In genomic region chr17:66711936-66712335, GRCh38 we compare ENCODE assay signal across 8 cellular contexts.
DNase-seq lines count a peak whose midpoint lies in the region; ATAC-seq, FAIRE-seq and TF ChIP-seq lines count a peak whose summit lies in the region.
"Had no signal": no experiment of that assay in that cellular context is flagged by ENCODE, and none has a peak within 500 bp of the region (broad histone marks: within the 10 kb centered on the region; RNA-seq: fewer than 3 reads in every experiment).

No MANE protein-coding gene starts in this region.

- TF ChIP-seq CTCF in mammary epithelial cell (conservative IDR thresholded peaks at IDR 0.05 in 1 of 2, IDR thresholded peaks at IDR 0.05 in 1 of 2; ENCODE audit: extremely low read depth in 1 of 2, insufficient read depth in 1 of 2, low read depth in 1 of 2, low read length in 2 of 2) (no peak), nephron progenitor cell (IDR thresholded peaks at IDR 0.05) (no peak)

- DNase-seq in GM19239 (ENCODE audit: insufficient read length, low spot score) (no peak), NCI-H69 (lab: John Stamatoyannopoulos, UW) (peak; percentile 95), mammary epithelial cell (peak; percentile 53), nephron progenitor cell (no peak), NCI-H2107 treated with DMSO at 0.1 percent for 48 hours (lab: John Stamatoyannopoulos, UW; ENCODE audit: unreplicated experiment) (no peak)
- DNase-seq: NCI-H524 treated with DMSO at 0.1 percent for 48 hours had no signal

- H4K20me1 ChIP-seq in mammary epithelial cell (ENCODE audit: insufficient read depth, low read length): no peaks in the 10 kb centered on the region

- H2AFZ ChIP-seq in mammary epithelial cell (ENCODE audit: low read depth, low read length): no peak overlapping the region

- H3K4me3 ChIP-seq in mammary epithelial cell (replicated peaks in 1 of 3; ENCODE audit: insufficient read depth in 1 of 3, low read depth in 2 of 3, low read length in 3 of 3): no peak overlapping the region

- CTCF ChIA-PET in mammary epithelial cell (lab: Charles Lee; ENCODE audit: low non-redundant PET): no interaction called here

- intact Hi-C loops in mammary epithelial cell (cut with micrococcal nuclease): no loop called here

- no peaks in the 10 kb centered on the region for H3K9me3 Mint-ChIP-seq in nephron progenitor cell

- ATAC-seq in GM19035 (IDR thresholded peaks at IDR 0.05; ENCODE audit: unreplicated experiment) (no peak), GM21447 (IDR thresholded peaks at IDR 0.05; ENCODE audit: unreplicated experiment) (no peak)

- in situ Hi-C loops in mammary epithelial cell (cut with MboI; ENCODE audit: low sequenced_read_pairs in 2 of 2): loop anchor here in 1 of 2 donors (10.0 kb wide), 1 partner anchor 193 kb away; no protein-coding TSS in a partner anchor

- peak overlapping the region; percentile 92 for H3K27ac Mint-ChIP-seq in nephron progenitor cell

- WGBS in mammary epithelial cell (ENCODE audit: low coverage, missing lambda C conversion rate): 94% methylated on average over 2 of the region's 2 CpGs

- no peaks in the 10 kb centered on the region for H3K27me3 Mint-ChIP-seq in nephron progenitor cell (ENCODE audit: low read depth, poor library complexity)

- peak; percentile 60 for FAIRE-seq in GM19239 (lab: Jason Lieb, UNC)

- no peaks in the 10 kb centered on the region for H3K27me3 ChIP-seq in mammary epithelial cell (ENCODE audit: insufficient read depth, low read length)

- H3K4me3 Mint-ChIP-seq in nephron progenitor cell: no peak overlapping the region

- H3K27ac ChIP-seq in mammary epithelial cell (ENCODE audit: insufficient read depth, low read depth, low read length): no peak overlapping the region

- H3K9ac ChIP-seq in mammary epithelial cell (ENCODE audit: insufficient read depth, low read length): no peak overlapping the region

- H3K79me2 ChIP-seq in mammary epithelial cell (ENCODE audit: insufficient read depth, low read length): no peaks in the 10 kb centered on the region

- no peak overlapping the region for H3K4me2 ChIP-seq in mammary epithelial cell (ENCODE audit: insufficient read depth, low read depth, low read length)

- BruUV-seq in mammary epithelial cell (replicated peaks; lab: Mats Ljungman, UMichigan): no TSS peak

- no peaks in the 10 kb centered on the region for H3K9me3 ChIP-seq in mammary epithelial cell (replicated peaks; ENCODE audit: insufficient read depth, low read length)

- peaks cover 67% of the 10 kb centered on the region for H3K4me1 Mint-ChIP-seq in nephron progenitor cell

- dilution Hi-C loops in mammary epithelial cell (cut with HindIII; ENCODE audit: low sequenced_read_pairs): no loop called here

- no peaks in the 10 kb centered on the region for H3K36me3 ChIP-seq in mammary epithelial cell (ENCODE audit: insufficient read depth, low read length)

- no peaks in the 10 kb centered on the region for H3K36me3 Mint-ChIP-seq in nephron progenitor cell (ENCODE audit: low read depth)

- H3K4me1 ChIP-seq in mammary epithelial cell (ENCODE audit: insufficient read depth, low read length): peaks cover 10% of the 10 kb centered on the region

Comparison
In these comparisons a context has a peak if more than half of its experiments do, and no peak if none do; other contexts are left out.
1. DNase-seq: peak in NCI-H69 (single experiment) and mammary epithelial cell (single experiment); none in GM19239 (single experiment), nephron progenitor cell (single experiment) and NCI-H2107 treated with DMSO at 0.1 percent for 48 hours (single experiment).